18 cellular contexts compared by ENCODE assay signal in the genomic region with DNA sequence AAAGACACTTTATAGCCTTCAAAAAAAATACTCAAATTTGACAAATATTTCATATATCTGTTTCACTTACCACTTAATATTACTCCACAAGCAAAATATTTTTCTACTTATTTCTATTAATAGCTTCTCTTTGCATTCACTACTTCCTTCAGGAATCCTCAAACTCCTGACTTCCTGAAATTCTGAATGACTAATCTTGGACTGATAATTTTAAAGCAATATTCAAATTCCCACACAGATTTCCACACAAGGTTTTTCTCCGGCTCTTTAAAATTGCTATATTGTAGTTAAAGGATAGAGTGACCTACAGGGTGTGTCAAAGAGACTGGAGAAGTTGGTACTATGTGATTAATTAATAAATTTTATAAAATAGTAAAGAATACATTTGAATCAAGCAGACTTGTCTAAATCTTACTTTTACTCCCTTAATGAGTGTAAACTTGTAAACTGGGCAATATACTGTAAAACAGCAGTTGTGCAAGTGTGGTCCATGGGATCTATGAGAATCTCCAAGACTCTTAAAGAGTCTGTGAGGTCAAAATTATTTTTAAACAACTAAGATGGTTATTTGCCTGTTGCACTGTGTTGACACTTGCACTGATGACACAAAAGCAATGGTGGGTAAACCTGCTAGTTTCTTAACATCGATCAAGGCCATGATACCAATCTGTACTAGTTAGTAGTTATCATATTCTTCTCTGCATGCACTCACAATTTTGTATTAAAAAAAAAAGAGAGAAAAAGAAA. TPM values are rescaled to one million over a fixed set of nuclear protein-coding genes. Genes with fewer than 3 reads are reported as not detected.
DNase-seq lines count a peak whose midpoint lies in the region; ATAC-seq, FAIRE-seq and TF ChIP-seq lines count a peak whose summit lies in the region.
"Had no signal": no experiment of that assay in that cellular context is flagged by ENCODE, and none has a peak within 500 bp of the region (broad histone marks: within the 10 kb centered on the region; RNA-seq: fewer than 3 reads in every experiment).

No MANE protein-coding gene starts in this region.

- FAIRE-seq in GM12878 (lab: Jason Lieb, UNC) = no peak

- H3K4me3 Mint-ChIP-seq in HFFc6 = no peak overlapping the region; the same call in 1 of the 2 replicates
- H3K4me3 Mint-ChIP-seq: activated naive CD4-positive, alpha-beta T cell treated with anti-CD3 and anti-CD28 coated beads for 36 hours; immature natural killer cell; naive B cell had no signal

- H3K4me1 Mint-ChIP-seq in HFFc6 (ENCODE audit: low read depth) = peaks cover 42% of the 10 kb centered on the region

- TF ChIP-seq EP300 in GM12878 (IDR thresholded peaks at IDR 0.05; ENCODE audit: borderline replicate concordance in 1 of 2, control insufficient read depth in 1 of 2, low read depth in 2 of 2, low read length in 2 of 2) = no peak

- no peak overlapping the region for H3K27ac ChIP-seq in GM12878 (ENCODE audit: control insufficient read depth, insufficient read depth)
- H3K27ac ChIP-seq in thoracic aorta = peak overlapping the region; percentile 5 to 43
- H3K27ac ChIP-seq: C4-2B, vagina had no signal

- H3K36me3 Mint-ChIP-seq in HFFc6 (ENCODE audit: low read depth) = peaks cover 8% of the 10 kb centered on the region
- H3K36me3 Mint-ChIP-seq: immature natural killer cell had no signal

- no peaks in the 10 kb centered on the region; the same call in 1 of the 3 replicates for H3K9me3 ChIP-seq in GM12878 (replicated peaks; ENCODE audit: control insufficient read depth, insufficient read depth, low read length)
- H3K9me3 ChIP-seq in thoracic aorta = no peaks in the 10 kb centered on the region
- H3K9me3 ChIP-seq: vagina had no signal

- no peak overlapping the region for H3K9ac ChIP-seq in GM12878 (ENCODE audit: control insufficient read depth, insufficient read depth, low read length)

- intact Hi-C loops in GM12878 (cut with micrococcal nuclease; ENCODE audit: unreplicated experiment) = no loop called here

- no peaks in the 10 kb centered on the region for H3K9me3 Mint-ChIP-seq in HFFc6
- H3K9me3 Mint-ChIP-seq: activated naive CD4-positive, alpha-beta T cell treated with anti-CD3 and anti-CD28 coated beads for 36 hours; immature natural killer cell; naive B cell had no signal

- TF ChIP-seq RAD21 in GM12878 (IDR thresholded peaks at IDR 0.05; ENCODE audit: insufficient read depth, low read depth, low read length) = no peak

- H3K36me3 ChIP-seq in GM12878 (ENCODE audit: control insufficient read depth in 2 of 2, insufficient read depth in 2 of 2, low read length in 1 of 2) (peaks cover 0 to 5% of the 10 kb centered on the region in 2 experiments; a peak in 2 of 4 replicates), thoracic aorta (no peaks in the 10 kb centered on the region)
- H3K36me3 ChIP-seq: vagina had no signal

- peak overlapping the region; percentile 66 for H3K27ac Mint-ChIP-seq in HFFc6
- H3K27ac Mint-ChIP-seq: activated naive CD4-positive, alpha-beta T cell treated with anti-CD3 and anti-CD28 coated beads for 36 hours had no signal

- in situ Hi-C loops in GM12878 (cut with MboI) = no loop called here

- no TSS peak for BruUV-seq in GM12878 (replicated peaks; lab: Mats Ljungman, UMichigan)

- TF ChIP-seq CTCF in HFFc6 (IDR thresholded peaks at IDR 0.05) (no peak), GM12878 (IDR thresholded peaks at IDR 0.05 in 2 of 3, conservative IDR thresholded peaks at IDR 0.05 in 1 of 3; ENCODE audit: control insufficient read depth in 2 of 3, extremely low read depth in 1 of 3, insufficient read depth in 1 of 3, low read depth in 3 of 3, low read length in 3 of 3) (no peak), fibroblast of villous mesenchyme (IDR thresholded peaks at IDR 0.05; ENCODE audit: insufficient read depth, low read depth, low read length) (no peak), thoracic aorta (IDR thresholded peaks at IDR 0.05) (no peak)

- peaks cover 57% of the 10 kb centered on the region for H3K79me2 ChIP-seq in GM12878 (ENCODE audit: control insufficient read depth, insufficient read depth, low read length)

- POLR2A ChIA-PET in GM12878 (lab: Charles Lee) = no interaction called here

- peak; percentile 6 for DNase-seq in HFFc6
- no peak for DNase-seq in GM12878 (ENCODE audit: low read depth, low spot score)
- peak; percentile 28 for DNase-seq in fibroblast of villous mesenchyme (ENCODE audit: low read depth)
- no peak for DNase-seq in thoracic aorta (ENCODE audit: low spot score)
- DNase-seq in NCI-H1694 treated with DMSO at 0.1 percent for 48 hours (lab: John Stamatoyannopoulos, UW) = no peak
- DNase-seq in hypothalamus (lab: John Stamatoyannopoulos, UW) = no peak
- DNase-seq: activated CD4-positive, alpha-beta T cell treated with anti-CD3 and anti-CD28 coated beads, Interleukin-2, amount 50 U/mL, for 4 hours; activated naive CD4-positive, alpha-beta T cell treated with anti-CD3 and anti-CD28 coated beads for 36 hours; DMS153; head of caudate nucleus; immature natural killer cell; naive B cell; NCI-H1694; Right ventricle myocardium superior; stimulated activated CD4-positive, alpha-beta T cell treated with anti-CD3 and anti-CD28 coated beads, Interleukin-4, amount 100 ng/mL, for 1 hour had no signal

- H3K4me1 ChIP-seq in GM12878 (ENCODE audit: control insufficient read depth, insufficient read depth, low read length) (no peaks in the 10 kb centered on the region), thoracic aorta (ENCODE audit: control insufficient read depth in 1 of 2, low read depth in 2 of 2) (peaks cover 17 to 30% of the 10 kb centered on the region in 2 donors)

- ATAC-seq in GM12878 (peak; percentile 33; the same call in 2 of the 3 replicates), thoracic aorta (ENCODE audit: insufficient number of reproducible peaks, low FRiP score, low read depth) (no peak), HG03342 (IDR thresholded peaks at IDR 0.05; ENCODE audit: unreplicated experiment) (no peak)

- SMC1A ChIA-PET in GM12878 (lab: Charles Lee; ENCODE audit: uncharacterized antibody, unreplicated experiment) = interaction anchor here (0.7 to 1.6 kb wide), 3 partner anchors 9 to 15 kb away, joined by 3 to 5 read pairs (median 3); no protein-coding TSS in a partner anchor

- no peak for TF ChIP-seq POLR2A in GM12878 (IDR thresholded peaks at IDR 0.05; ENCODE audit: low read depth, low read length)

- H3K27me3 ChIP-seq in GM12878 (replicated peaks in 1 of 2; ENCODE audit: control insufficient read depth in 2 of 2, insufficient read depth in 2 of 2, low read length in 1 of 2) (no peaks in the 10 kb centered on the region), thoracic aorta (replicated peaks; ENCODE audit: insufficient read depth) (no peaks in the 10 kb centered on the region)
- H3K27me3 ChIP-seq: vagina had no signal

- RAD21 ChIA-PET in GM12878 (lab: Charles Lee; ENCODE audit: unreplicated experiment) = no interaction called here

- H3K27me3 Mint-ChIP-seq in HFFc6 (ENCODE audit: insufficient read depth) = no peaks in the 10 kb centered on the region
- H3K27me3 Mint-ChIP-seq: naive B cell had no signal

- 100% methylated on average over 2 of the region's 2 CpGs for WGBS in GM12878 (ENCODE audit: insufficient coverage, insufficient replicate concordance, low lambda C conversion rate, missing lambda C conversion rate)

- CTCF ChIA-PET in GM12878 (lab: Yijun Ruan, JAX) = interaction anchor here (3.2 kb wide), 1 partner anchor 8 kb away, joined by 11 read pairs; no protein-coding TSS in a partner anchor

- H3K4me2 ChIP-seq in GM12878 (ENCODE audit: control insufficient read depth, insufficient read depth) = no peak overlapping the region

- H3K4me3 ChIP-seq in GM12878 (no peak overlapping the region), fibroblast of villous mesenchyme (ENCODE audit: low read depth, low read length) (no peak overlapping the region), thoracic aorta (peak overlapping the region; percentile 18)
- H3K4me3 ChIP-seq: vagina had no signal

- no peaks in the 10 kb centered on the region for H4K20me1 ChIP-seq in GM12878 (ENCODE audit: control insufficient read depth, insufficient read depth)

- no peak overlapping the region for H2AFZ ChIP-seq in GM12878 (ENCODE audit: control insufficient read depth, low read depth, low read length)

TF ChIP-seq in GM12878, 131 proteins besides CTCF, POLR2A, EP300 and RAD21 (continues in another document):
- TF ChIP-seq NR2C1 (IDR thresholded peaks at IDR 0.05) (no peak), IKZF1 (conservative IDR thresholded peaks at IDR 0.05) (no peak)

RNA-seq across cellular contexts. Expression of gene ANKRD17, which starts 44.5 kb away (rescaled TPM):
- 10 to 100 TPM; 51.7 to 61.0 (median 56.4) TPM for total RNA-seq in HFFc6 (2021; fragmentation: NEBNext Ultra II Directional; extraction: Animal tissue kit (Norgen Biotek cat#: 25700))
- total RNA-seq in GM12878 (2013; cell fraction: nucleolus; rRNA removed) = 109 and 113 TPM in 2 replicates
- total RNA-seq in GM12878 (2014; rRNA removed) (30.8 and 31.0 TPM in 2 replicates), GM12878 (2014; rRNA removed; fragmentation: Illumina TruSeq; extraction: Trizol) (33.7 and 35.5 TPM in 2 replicates), GM12878 (2021) (45.1 and 46.5 TPM in 2 replicates), fibroblast of villous mesenchyme (53.5 and 80.7 TPM in 2 replicates), thoracic aorta (10 to 100 TPM; 49.3 to 58.8 TPM)
- polyA plus RNA-seq in GM12878 (2011; ENCODE audit: low read depth) = 17.9 TPM
- polyA plus RNA-seq in GM12878 (2011; rRNA removed) (36.3 and 43.1 TPM in 2 replicates), GM12878 (2014; fragmentation: Illumina TruSeq; extraction: Trizol) (40.2 and 45.8 TPM in 2 replicates), GM12878 (2014; fragmentation: Nextera tagmentation; extraction: Ambion mirVana) (10 to 100 TPM; 11.7 to 18.5 TPM), GM12878 (2014; rRNA removed) (27.6 and 35.8 TPM in 2 replicates), GM12878 (2016; fragmentation: Nextera tagmentation; extraction: Ambion mirVana) (10 to 100 TPM; 30.2 to 31.5 TPM)
- 32.5 and 35.8 TPM in 2 replicates for polyA plus RNA-seq in GM12878 (2011; cell fraction: cytosol; rRNA removed)
- polyA plus RNA-seq in GM12878 (2011; cell fraction: nucleus; rRNA removed) = 40.3 and 47.5 TPM in 2 replicates
- 18.0 and 24.7 TPM in 2 replicates for polyA plus RNA-seq in GM12878 (2012)
- 95.5 and 143 TPM in 2 replicates for polyA minus RNA-seq in GM12878 (2011; rRNA and poly(A)+ RNA removed)
- polyA minus RNA-seq in GM12878 (2011; cell fraction: cytosol; rRNA and poly(A)+ RNA removed) = 32.6 and 42.5 TPM in 2 replicates
- polyA minus RNA-seq in GM12878 (2011; cell fraction: nucleus; rRNA and poly(A)+ RNA removed) = 43.5 and 68.0 TPM in 2 replicates

Comparison
In these comparisons a context has a peak if more than half of its experiments do, and no peak if none do; other contexts are left out.
1. DNase-seq: peak in HFFc6 (single experiment) and fibroblast of villous mesenchyme (single experiment); none in GM12878 (single experiment), thoracic aorta (single experiment), NCI-H1694 treated with DMSO at 0.1 percent for 48 hours (single experiment) and hypothalamus (0 of 51).